Comparison of ENCODE assay signal across 14 cellular contexts in the genomic region with DNA sequence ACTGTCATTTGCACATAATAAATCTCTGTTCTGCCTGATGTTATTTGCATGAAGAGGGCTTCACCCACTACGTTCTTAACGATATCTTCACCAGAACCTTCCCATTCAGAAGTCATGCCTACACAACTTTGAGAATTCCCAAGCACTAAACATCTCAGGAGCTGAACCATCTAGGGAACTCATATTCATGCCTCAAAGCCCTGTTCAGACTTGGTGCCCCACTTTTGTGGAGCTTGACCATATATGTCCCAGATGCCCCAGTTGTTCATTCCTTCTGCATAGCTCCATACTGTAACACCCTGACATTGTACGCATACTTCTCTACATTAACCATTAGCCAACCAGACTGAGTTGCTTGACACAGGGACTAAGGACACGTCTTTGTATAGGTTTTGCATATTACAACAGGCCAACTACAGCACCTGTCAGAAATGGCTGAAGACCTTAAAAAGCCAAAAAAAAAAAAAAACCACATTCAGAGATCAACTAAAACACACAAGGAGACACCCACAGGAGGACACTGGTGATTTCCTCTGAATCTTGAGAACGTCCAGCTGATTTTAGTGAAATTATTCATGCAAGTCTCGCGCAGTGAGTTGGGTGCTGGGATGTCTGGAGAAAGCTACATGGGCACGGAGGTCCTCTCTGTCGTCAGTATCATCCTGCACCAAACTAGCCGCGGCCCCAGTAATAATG.
DNase-seq lines count a peak whose midpoint lies in the region; ATAC-seq and TF ChIP-seq lines count a peak whose summit lies in the region.
"Had no signal": no experiment of that assay in that cellular context is flagged by ENCODE, and none has a peak within 500 bp of the region (broad histone marks: within the 10 kb centered on the region; RNA-seq: fewer than 3 reads in every experiment).

No MANE protein-coding gene starts in this region.

- H3F3A ChIP-seq in DOHH2 (ENCODE audit: control insufficient read depth, insufficient read depth) (peaks cover 34% of the 10 kb centered on the region), Loucy (ENCODE audit: low read depth) (peaks cover 20% of the 10 kb centered on the region)

- no peaks in the 10 kb centered on the region for H3K9me3 Mint-ChIP-seq in activated naive CD8-positive, alpha-beta T cell treated with anti-CD3 and anti-CD28 coated beads, Interleukin-2, amount 10 ng/mL, durations not matched to agents 7 days and 5 days
- no peaks in the 10 kb centered on the region for H3K9me3 Mint-ChIP-seq in type B pancreatic cell

- H4K20me1 ChIP-seq in DOHH2 (ENCODE audit: control insufficient read depth, insufficient read depth, low read depth, low read length): no peaks in the 10 kb centered on the region
- no peaks in the 10 kb centered on the region for H4K20me1 ChIP-seq in Loucy (ENCODE audit: insufficient read depth, low read length, poor library complexity, severe bottlenecking)

- POLR2A ChIA-PET in activated naive CD8-positive, alpha-beta T cell treated with anti-CD3 and anti-CD28 coated beads, Interleukin-2, amount 10 ng/mL, durations not matched to agents 7 days and 5 days (lab: Charles Lee): interaction anchor here (0.8 to 9.4 kb wide), 9 partner anchors 11 to 172 kb away, joined by 3 to 98 read pairs (median 7); no protein-coding TSS in a partner anchor

- H3K9ac ChIP-seq in Loucy (ENCODE audit: low read depth, low read length, poor library complexity, severe bottlenecking): peak overlapping the region; percentile 84

- H3K4me1 ChIP-seq in DOHH2 (ENCODE audit: control insufficient read depth, low read length) (peaks cover 81% of the 10 kb centered on the region), Loucy (ENCODE audit: insufficient read depth, low read length, poor library complexity, severe bottlenecking) (peaks cover 72% of the 10 kb centered on the region), spleen (peaks cover 51 to 100% (median 87%) of the 10 kb centered on the region in 6 donors), body of pancreas (no peaks in the 10 kb centered on the region)

- intact Hi-C loops in spleen (cut with DNase I; ENCODE audit: low total_unique reads) (no loop called here), body of pancreas (cut with DNase I) (no loop called here)

- TF ChIP-seq CTCF in DOHH2 (IDR thresholded peaks at IDR 0.05; ENCODE audit: low read depth, low read length, poor library complexity, severe bottlenecking): no peak
- TF ChIP-seq CTCF in Loucy (conservative IDR thresholded peaks at IDR 0.05; ENCODE audit: low read length): no peak
- no peak for TF ChIP-seq CTCF in spleen (IDR thresholded peaks at IDR 0.05 in 8 of 11, conservative IDR thresholded peaks at IDR 0.05 in 3 of 11)
- no peak for TF ChIP-seq CTCF in body of pancreas (IDR thresholded peaks at IDR 0.05)
- no peak for TF ChIP-seq CTCF in type B pancreatic cell (conservative IDR thresholded peaks at IDR 0.05)

- peak overlapping the region; percentile 94 for H3K27ac Mint-ChIP-seq in activated naive CD8-positive, alpha-beta T cell treated with anti-CD3 and anti-CD28 coated beads, Interleukin-2, amount 10 ng/mL, durations not matched to agents 7 days and 5 days
- no peak overlapping the region for H3K27ac Mint-ChIP-seq in type B pancreatic cell

- H3K4me3 ChIP-seq in DOHH2 (ENCODE audit: low read length) (peak overlapping the region; percentile 75), Loucy (ENCODE audit: low read length, poor library complexity, severe bottlenecking) (no peak overlapping the region), spleen (peak overlapping the region in 1 of 8 donors; percentile 43), body of pancreas (no peak overlapping the region)

- H3K27ac ChIP-seq in DOHH2 (ENCODE audit: low read depth, low read length) (peak overlapping the region; percentile 99), spleen (peak overlapping the region; percentile 73 to 97 (median 90)), body of pancreas (no peak overlapping the region)

- peaks cover 7% of the 10 kb centered on the region for H3K36me3 Mint-ChIP-seq in activated naive CD8-positive, alpha-beta T cell treated with anti-CD3 and anti-CD28 coated beads, Interleukin-2, amount 10 ng/mL, durations not matched to agents 7 days and 5 days
- H3K36me3 Mint-ChIP-seq in type B pancreatic cell: peaks cover 24% of the 10 kb centered on the region

- no peak overlapping the region for H2AFZ ChIP-seq in Loucy (ENCODE audit: low read length)

- no peaks in the 10 kb centered on the region for H3K9me2 ChIP-seq in DOHH2 (replicated peaks; ENCODE audit: control insufficient read depth, low read length)
- no peaks in the 10 kb centered on the region for H3K9me2 ChIP-seq in Loucy (replicated peaks; ENCODE audit: low read depth, low read length)

- peak overlapping the region; percentile 78 for H3K4me3 Mint-ChIP-seq in activated naive CD8-positive, alpha-beta T cell treated with anti-CD3 and anti-CD28 coated beads, Interleukin-2, amount 10 ng/mL, durations not matched to agents 7 days and 5 days
- H3K4me3 Mint-ChIP-seq in type B pancreatic cell: no peak overlapping the region

- no peak for ATAC-seq in activated naive CD8-positive, alpha-beta T cell treated with anti-CD3 and anti-CD28 coated beads, Interleukin-2, amount 10 ng/mL, durations not matched to agents 7 days and 5 days (ENCODE audit: low read depth)
- ATAC-seq in body of pancreas: no peak
- ATAC-seq: right cardiac atrium had no signal

- TF ChIP-seq POLR2A in spleen (IDR thresholded peaks at IDR 0.05) (no peak), body of pancreas (IDR thresholded peaks at IDR 0.05) (no peak)

- H3K27me3 ChIP-seq in DOHH2 (ENCODE audit: control insufficient read depth, low read length): no peaks in the 10 kb centered on the region
- H3K27me3 ChIP-seq in Loucy (ENCODE audit: insufficient read depth, low read length, poor library complexity, severe bottlenecking): no peaks in the 10 kb centered on the region
- H3K27me3 ChIP-seq in spleen (replicated peaks in 1 of 7): no peaks in the 10 kb centered on the region
- H3K27me3 ChIP-seq in body of pancreas: no peaks in the 10 kb centered on the region

- no peaks in the 10 kb centered on the region for H3K9me3 ChIP-seq in DOHH2 (ENCODE audit: control insufficient read depth, insufficient read depth, low read length)
- H3K9me3 ChIP-seq in Loucy (ENCODE audit: insufficient read depth, low read depth, low read length): no peaks in the 10 kb centered on the region
- H3K9me3 ChIP-seq in spleen: no peaks in the 10 kb centered on the region
- no peaks in the 10 kb centered on the region for H3K9me3 ChIP-seq in body of pancreas

- no peak for DNase-seq in activated naive CD8-positive, alpha-beta T cell treated with anti-CD3 and anti-CD28 coated beads, Interleukin-2, amount 10 ng/mL, durations not matched to agents 7 days and 5 days
- no peak for DNase-seq in spleen
- no peak for DNase-seq in body of pancreas
- DNase-seq in type B pancreatic cell (ENCODE audit: extremely low spot score, unreplicated experiment): no peak
- no peak for DNase-seq in NCI-H69 (lab: John Stamatoyannopoulos, UW)
- DNase-seq: activated CD8-positive, alpha-beta memory T cell treated with anti-CD3 and anti-CD28 coated beads, Interleukin-2, amount 50 U/mL, for 48 hours; glutamatergic neuron; KBM-7; kidney glomerular epithelial cell; NCI-H1694 treated with DMSO at 0.1 percent for 48 hours; NCI-H526 treated with DMSO at 0.1 percent for 48 hours had no signal

- peak overlapping the region; percentile 91 for H3K4me2 ChIP-seq in DOHH2 (ENCODE audit: low read length)
- H3K4me2 ChIP-seq in Loucy (ENCODE audit: low read depth, low read length, poor library complexity, severe bottlenecking): peak overlapping the region; percentile 26

- H3K4me1 Mint-ChIP-seq in activated naive CD8-positive, alpha-beta T cell treated with anti-CD3 and anti-CD28 coated beads, Interleukin-2, amount 10 ng/mL, durations not matched to agents 7 days and 5 days: peaks cover 72% of the 10 kb centered on the region
- H3K4me1 Mint-ChIP-seq in type B pancreatic cell (ENCODE audit: unreplicated experiment): peaks cover 41% of the 10 kb centered on the region

- peaks cover 22% of the 10 kb centered on the region for H3K36me3 ChIP-seq in DOHH2 (ENCODE audit: control insufficient read depth, low read length)
- no peaks in the 10 kb centered on the region; the same call in 1 of the 2 replicates for H3K36me3 ChIP-seq in Loucy (ENCODE audit: insufficient read depth, low read length)
- H3K36me3 ChIP-seq in spleen: no peaks in the 10 kb centered on the region
- no peaks in the 10 kb centered on the region for H3K36me3 ChIP-seq in body of pancreas (replicated peaks in 1 of 2; ENCODE audit: insufficient read depth in 1 of 2, low read depth in 2 of 2)

- H3K79me2 ChIP-seq in DOHH2 (ENCODE audit: control insufficient read depth, low read length) (peaks cover 81% of the 10 kb centered on the region), Loucy (ENCODE audit: insufficient read depth, low read length) (peaks cover 69% of the 10 kb centered on the region)

- H3K27me3 Mint-ChIP-seq in activated naive CD8-positive, alpha-beta T cell treated with anti-CD3 and anti-CD28 coated beads, Interleukin-2, amount 10 ng/mL, durations not matched to agents 7 days and 5 days: no peaks in the 10 kb centered on the region
- H3K27me3 Mint-ChIP-seq in type B pancreatic cell: no peaks in the 10 kb centered on the region

- 47 to 74% (median 64%) methylated on average over 11 of the region's 11 CpGs for WGBS in spleen, 5 donors
- 80 to 93% methylated on average over 11 of the region's 11 CpGs for WGBS in body of pancreas, 2 donors

Comparison
In these comparisons a context has a peak if more than half of its experiments do, and no peak if none do; other contexts are left out.
1. H3K27ac ChIP-seq: peak in DOHH2 (single experiment) and spleen (8 of 8); none in body of pancreas (0 of 4).